In genomic region chr2:20532634-20533437, GRCh38 we compare ENCODE assay signal across 22 cellular contexts.
DNase-seq lines count a peak whose midpoint lies in the region; ATAC-seq and TF ChIP-seq lines count a peak whose summit lies in the region.
"Had no signal": no experiment of that assay in that cellular context is flagged by ENCODE, and none has a peak within 500 bp of the region (broad histone marks: within the 10 kb centered on the region; RNA-seq: fewer than 3 reads in every experiment).

No MANE protein-coding gene starts in this region.

- H3K27me3 Mint-ChIP-seq in nephron (ENCODE audit: low read depth), result peaks cover 21% of the 10 kb centered on the region
- H3K27me3 Mint-ChIP-seq in activated T-helper 17 cell treated with anti-CD3 and anti-CD28 coated beads, Interleukin-2, amount 50 U/mL, for 72 hours, result peaks cover 6% of the 10 kb centered on the region

- H3K27ac Mint-ChIP-seq in nephron, result peak overlapping the region; percentile 27 to 85 (median 38)
- no peak overlapping the region for H3K27ac Mint-ChIP-seq in activated T-helper 17 cell treated with anti-CD3 and anti-CD28 coated beads, Interleukin-2, amount 50 U/mL, for 72 hours
- H3K27ac Mint-ChIP-seq: activated B cell treated with CpG ODN at 0.5 μM for 24 hours; B cell; stimulated activated naive CD8-positive, alpha-beta T cell treated with anti-CD3 and anti-CD28 coated beads, Interleukin-15, amount 100 ng/mL, for 72 hours had no signal

- DNase-seq in right cardiac atrium (peak in 1 of 3 donors; percentile 71), right atrium auricular region (ENCODE audit: low spot score) (no peak), COLO829 (ENCODE audit: low spot score) (no peak), activated T-cell treated with anti-CD3 and anti-CD28 coated beads for 4 hours (no peak), NOMO-1 treated with dmso at 0.1 percent for 144 hours (lab: John Stamatoyannopoulos, UW; ENCODE audit: unreplicated experiment) (no peak)
- DNase-seq: activated B cell treated with CpG ODN at 0.5 μM for 24 hours; activated CD4-positive, alpha-beta T cell treated with anti-CD3 and anti-CD28 coated beads, Interleukin-2, amount 50 U/mL, for 4 hours; activated CD8-positive, alpha-beta memory T cell treated with anti-CD3 and anti-CD28 coated beads, Interleukin-2, amount 50 U/mL, for 48 hours; activated gamma-delta T cell; brain microvascular endothelial cell; left colon; NCI-H1105; NCI-H2081; stimulated activated CD4-positive, alpha-beta T cell treated with anti-CD3 and anti-CD28 coated beads, Interleukin-4, amount 100 ng/mL, for 4 hours; stimulated activated naive CD8-positive, alpha-beta T cell treated with anti-CD3 and anti-CD28 coated beads, Interleukin-15, amount 100 ng/mL, for 72 hours; T-helper 9 cell had no signal

- 72% methylated on average over 17 of the region's 17 CpGs for WGBS in right cardiac atrium

- ATAC-seq in right cardiac atrium (peak; percentile 59 to 69), esophagus mucosa (peak; percentile 46)
- no peak for ATAC-seq in activated T-helper 17 cell treated with anti-CD3 and anti-CD28 coated beads, Interleukin-2, amount 50 U/mL, for 72 hours (replicated peaks)
- ATAC-seq: left colon; SK-N-SH treated with all-trans-retinoic acid at 6 μM for 48 hours; stimulated activated naive CD8-positive, alpha-beta T cell treated with anti-CD3 and anti-CD28 coated beads, Interleukin-15, amount 100 ng/mL, for 72 hours had no signal

- no peaks in the 10 kb centered on the region for H3K27me3 ChIP-seq in right cardiac atrium (ENCODE audit: control insufficient read depth, insufficient read depth)
- H3K27me3 ChIP-seq in right atrium auricular region, result no peaks in the 10 kb centered on the region
- H3K27me3 ChIP-seq: brain microvascular endothelial cell had no signal

- H3K36me3 Mint-ChIP-seq in nephron (ENCODE audit: low read depth), result no peaks in the 10 kb centered on the region
- H3K36me3 Mint-ChIP-seq in activated T-helper 17 cell treated with anti-CD3 and anti-CD28 coated beads, Interleukin-2, amount 50 U/mL, for 72 hours (ENCODE audit: low read depth), result no peaks in the 10 kb centered on the region

- TF ChIP-seq CTCF in right atrium auricular region (IDR thresholded peaks at IDR 0.05) (no peak), nephron (IDR thresholded peaks at IDR 0.05; ENCODE audit: unreplicated experiment in 3 of 3) (no peak)

- H3K27ac ChIP-seq in right cardiac atrium (ENCODE audit: low read length), result peak overlapping the region; percentile 7
- H3K27ac ChIP-seq in right atrium auricular region, result no peak overlapping the region
- H3K27ac ChIP-seq: brain microvascular endothelial cell, tibial artery had no signal

- intact Hi-C loops in right cardiac atrium (cut with DNase I), result no loop called here

- H3K9me3 Mint-ChIP-seq in nephron, result no peaks in the 10 kb centered on the region
- no peaks in the 10 kb centered on the region for H3K9me3 Mint-ChIP-seq in activated T-helper 17 cell treated with anti-CD3 and anti-CD28 coated beads, Interleukin-2, amount 50 U/mL, for 72 hours
- H3K9me3 Mint-ChIP-seq: activated B cell treated with CpG ODN at 0.5 μM for 24 hours; stimulated activated naive CD8-positive, alpha-beta T cell treated with anti-CD3 and anti-CD28 coated beads, Interleukin-15, amount 100 ng/mL, for 72 hours had no signal

- H3K4me3 ChIP-seq in right cardiac atrium (ENCODE audit: low read length) (no peak overlapping the region), right atrium auricular region (no peak overlapping the region)
- H3K4me3 ChIP-seq: tibial artery had no signal

- no peak overlapping the region for H3K4me3 Mint-ChIP-seq in nephron
- no peak overlapping the region for H3K4me3 Mint-ChIP-seq in activated T-helper 17 cell treated with anti-CD3 and anti-CD28 coated beads, Interleukin-2, amount 50 U/mL, for 72 hours
- H3K4me3 Mint-ChIP-seq: activated B cell treated with CpG ODN at 0.5 μM for 24 hours; B cell; stimulated activated naive CD8-positive, alpha-beta T cell treated with anti-CD3 and anti-CD28 coated beads, Interleukin-15, amount 100 ng/mL, for 72 hours had no signal

- peaks cover 58% of the 10 kb centered on the region for H3K4me1 Mint-ChIP-seq in nephron
- no peaks in the 10 kb centered on the region for H3K4me1 Mint-ChIP-seq in activated T-helper 17 cell treated with anti-CD3 and anti-CD28 coated beads, Interleukin-2, amount 50 U/mL, for 72 hours
- H3K4me1 Mint-ChIP-seq: activated B cell treated with CpG ODN at 0.5 μM for 24 hours; B cell; stimulated activated naive CD8-positive, alpha-beta T cell treated with anti-CD3 and anti-CD28 coated beads, Interleukin-15, amount 100 ng/mL, for 72 hours had no signal

- H3K36me3 ChIP-seq in right atrium auricular region, result no peaks in the 10 kb centered on the region
- H3K36me3 ChIP-seq: brain microvascular endothelial cell, tibial artery had no signal

- H3K9me3 ChIP-seq in right cardiac atrium (ENCODE audit: control insufficient read depth, low read length) (no peaks in the 10 kb centered on the region), right atrium auricular region (no peaks in the 10 kb centered on the region)
- H3K9me3 ChIP-seq: tibial artery had no signal

- H3K4me1 ChIP-seq in right cardiac atrium (ENCODE audit: control insufficient read depth, insufficient read depth, low read length), result peaks cover 6% of the 10 kb centered on the region
- peaks cover 0 to 70% of the 10 kb centered on the region in 2 donors for H3K4me1 ChIP-seq in right atrium auricular region
